ENCODE assay signal across 8 cellular contexts in the genomic region with DNA sequence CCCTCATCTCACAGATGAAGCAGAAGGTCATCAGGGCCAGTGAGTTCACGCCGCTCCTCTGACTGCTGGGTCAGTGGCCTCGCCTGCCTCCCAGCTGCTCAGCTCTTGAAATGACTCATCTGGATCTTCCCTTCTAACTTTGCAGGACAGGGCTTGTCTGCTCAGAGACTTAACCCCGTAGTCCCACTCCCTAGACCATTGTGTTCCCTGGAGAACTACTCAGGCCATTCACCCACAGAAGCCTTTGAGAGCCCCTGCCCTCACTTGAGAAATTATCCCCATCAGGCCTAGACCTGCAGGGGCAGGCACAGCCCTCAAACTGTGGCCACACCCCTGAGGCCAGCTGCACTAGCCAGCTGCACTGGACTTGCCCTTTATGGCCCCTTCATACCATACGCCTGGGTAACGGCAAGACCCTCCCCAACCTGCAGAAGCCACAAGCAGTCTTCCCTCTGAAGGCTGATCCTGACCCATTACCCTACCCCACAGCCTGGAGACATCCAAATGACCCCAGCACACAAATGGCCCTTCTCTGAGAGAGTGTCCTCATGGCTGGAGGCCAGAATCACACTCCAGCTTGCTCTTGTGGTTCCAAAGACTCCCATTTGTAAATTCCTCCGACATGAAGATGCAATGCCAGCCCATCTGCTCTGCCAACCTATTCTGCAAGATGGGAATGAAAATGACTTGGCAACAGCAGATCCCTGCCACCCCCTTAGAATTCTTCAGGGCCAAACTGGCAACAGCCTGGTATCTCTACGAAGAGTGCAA. TPM values are rescaled to one million over a fixed set of nuclear protein-coding genes. Genes with fewer than 3 reads are reported as not detected.
DNase-seq lines count a peak whose midpoint lies in the region; ATAC-seq lines count a peak whose summit lies in the region.

No MANE protein-coding gene starts in this region.

- no peak overlapping the region for H3K9ac ChIP-seq in Karpas-422 (ENCODE audit: low read length)

- H3K9me3 ChIP-seq in Karpas-422 (ENCODE audit: low read length) (no peaks in the 10 kb centered on the region), esophagus (ENCODE audit: control insufficient read depth in 2 of 2, insufficient read depth in 1 of 2, low read depth in 1 of 2, low read length in 1 of 2) (no peaks in the 10 kb centered on the region)

- H4K20me1 ChIP-seq in Karpas-422 (ENCODE audit: insufficient read depth, low read depth, low read length): no peaks in the 10 kb centered on the region

- no peaks in the 10 kb centered on the region for H3K9me2 ChIP-seq in Karpas-422 (replicated peaks; ENCODE audit: insufficient read depth, low read length)

- no peak overlapping the region for H2AFZ ChIP-seq in Karpas-422 (ENCODE audit: low read length)

- H3K4me3 ChIP-seq in Karpas-422 (ENCODE audit: low read length) (no peak overlapping the region), esophagus (ENCODE audit: low read depth in 1 of 2, low read length in 2 of 2) (no peak overlapping the region)

- 31 to 45% methylated on average over 8 of the region's 8 CpGs for WGBS in esophagus, 2 donors

- H3K36me3 ChIP-seq in Karpas-422 (ENCODE audit: insufficient read depth, low read length) (no peaks in the 10 kb centered on the region), esophagus (ENCODE audit: control insufficient read depth in 2 of 2, insufficient read depth in 2 of 2, low read length in 1 of 2) (no peaks in the 10 kb centered on the region)

- peak; percentile 69 for ATAC-seq in GM19025 (IDR thresholded peaks at IDR 0.05; ENCODE audit: low read depth, unreplicated experiment)
- ATAC-seq in activated CD4-positive, CD25-positive, alpha-beta regulatory T cell treated with anti-CD3 and anti-CD28 coated beads, Interleukin-2, amount 50 U/mL, for 24 hours: no peak

- H3K27me3 ChIP-seq in Karpas-422 (ENCODE audit: low read length): no peaks in the 10 kb centered on the region
- H3K27me3 ChIP-seq in esophagus (ENCODE audit: control insufficient read depth in 1 of 2, insufficient read depth in 2 of 2, low read length in 2 of 2): no peaks in the 10 kb centered on the region

- peaks cover 40% of the 10 kb centered on the region for H3K79me2 ChIP-seq in Karpas-422 (ENCODE audit: low read length)

- no peak overlapping the region for H3K4me2 ChIP-seq in Karpas-422 (ENCODE audit: low read depth, low read length, poor library complexity, severe bottlenecking)

- DNase-seq in A172 (ENCODE audit: low spot score) (peak; percentile 83), Karpas-422 (no peak), occipital lobe (lab: John Stamatoyannopoulos, UW) (peak; percentile 34), caudate nucleus (lab: John Stamatoyannopoulos, UW) (no peak)
- no peak for DNase-seq in activated CD4-positive, alpha-beta T cell treated with anti-CD3 and anti-CD28 coated beads for 4 hours

- H3K4me1 ChIP-seq in Karpas-422 (ENCODE audit: low read length): peaks cover 69% of the 10 kb centered on the region
- peaks cover 14 to 17% of the 10 kb centered on the region in 2 donors for H3K4me1 ChIP-seq in esophagus (ENCODE audit: control insufficient read depth in 2 of 2, insufficient read depth in 2 of 2, low read length in 1 of 2)

- H3K27ac ChIP-seq in Karpas-422 (ENCODE audit: low read length) (peak overlapping the region; percentile 29; the same call in 1 of the 2 replicates), esophagus (ENCODE audit: low read depth in 2 of 2, low read length in 1 of 2) (peak overlapping the region; percentile 7 to 73), caudate nucleus (ENCODE audit: low read depth, low read length) (no peak overlapping the region)

RNA-seq across cellular contexts. Expression of a gene that starts 33.2 kb away (rescaled TPM):
- 0.29 and 0.36 TPM in 2 replicates for total RNA-seq in A172 (2014; rRNA removed; shearing (Covaris generic))
- 85.4 and 116 TPM in 2 replicates for total RNA-seq in Karpas-422 (2014; rRNA removed; shearing (Covaris generic); ENCODE audit: low replicate concordance)
- 1 to 10 TPM; 1.5 to 1.7 TPM for polyA plus RNA-seq in esophagus
- total RNA-seq in occipital lobe: 6.9 TPM

RNA-seq across cellular contexts. Expression of a gene that starts 58.6 kb away (rescaled TPM):
- total RNA-seq in A172 (2014; rRNA removed; shearing (Covaris generic)): 126 and 170 TPM in 2 replicates
- 13.5 and 24.9 TPM in 2 replicates for total RNA-seq in Karpas-422 (2014; rRNA removed; shearing (Covaris generic); ENCODE audit: low replicate concordance)
- 10 to 100 TPM; 16.2 to 22.5 TPM for polyA plus RNA-seq in esophagus
- total RNA-seq in occipital lobe: 278 TPM

Comparison
In these comparisons a context has a peak if more than half of its experiments do, and no peak if none do; other contexts are left out.
1. DNase-seq: peak in A172 (single experiment) and occipital lobe (single experiment); none in Karpas-422 (single experiment), activated CD4-positive, alpha-beta T cell treated with anti-CD3 and anti-CD28 coated beads for 4 hours (0 of 2) and caudate nucleus (0 of 61).
2. RNA of a gene that starts 33.2 kb away (total RNA-seq): 85.4 to 116 TPM in Karpas-422; 6.9 TPM in occipital lobe (single experiment) and 0.29 to 0.36 TPM in A172; every median in the first group is over 10 times any median in the second.